ENCODE assay signal across 37 cellular contexts in genomic region chr1:79226963-79227362, GRCh38.
DNase-seq lines count a peak whose midpoint lies in the region; ATAC-seq, FAIRE-seq and TF ChIP-seq lines count a peak whose summit lies in the region.
"Had no signal": no experiment of that assay in that cellular context is flagged by ENCODE, and none has a peak within 500 bp of the region (broad histone marks: within the 10 kb centered on the region; RNA-seq: fewer than 3 reads in every experiment).

No MANE protein-coding gene starts in this region.

- no peak overlapping the region for H3K14ac ChIP-seq in trophoblast cell (ENCODE audit: low read length)

- CTCF ChIA-PET in PC-9 (lab: Charles Lee), result no interaction called here
- CTCF ChIA-PET in activated CD4-positive, alpha-beta memory T cell treated with anti-CD3 and anti-CD28 coated beads, Interleukin-2, amount 10 ng/mL, durations not matched to agents 7 days and 5 days (lab: Charles Lee), result no interaction called here

- intact Hi-C loops in PC-9 (cut with micrococcal nuclease; ENCODE audit: unreplicated experiment) (no loop called here), stomach (cut with DNase I; ENCODE audit: low total_unique reads) (no loop called here)

- TF ChIP-seq RAD21 in neural cell (conservative IDR thresholded peaks at IDR 0.05), result no peak

- H4K20me1 ChIP-seq in PC-9 (ENCODE audit: insufficient read depth), result no peaks in the 10 kb centered on the region
- no peaks in the 10 kb centered on the region for H4K20me1 ChIP-seq in neural cell (ENCODE audit: insufficient read depth)
- H4K20me1 ChIP-seq: BLaER1; BLaER1 treated with 17β-estradiol and CSF1 and Interleukin-3, amounts not matched to agents 10 nM and 100 nM had no signal

- H3K4me3 ChIP-seq in PC-9 (no peak overlapping the region), neural cell (ENCODE audit: low read length) (no peak overlapping the region), trophoblast cell (ENCODE audit: low read depth, low read length) (no peak overlapping the region), stomach (no peak overlapping the region)
- H3K4me3 ChIP-seq: A549; BLaER1; BLaER1 treated with 17β-estradiol and CSF1 and Interleukin-3, amounts not matched to agents 10 nM and 100 nM had no signal

- no peak overlapping the region for H3K4me3 Mint-ChIP-seq in neural crest cell
- no peak overlapping the region for H3K4me3 Mint-ChIP-seq in stimulated activated naive CD8-positive, alpha-beta T cell treated with anti-CD3 and anti-CD28 coated beads, Interleukin-15, amount 100 ng/mL, for 72 hours
- no peak overlapping the region for H3K4me3 Mint-ChIP-seq in activated CD4-positive, alpha-beta memory T cell treated with anti-CD3 and anti-CD28 coated beads, Interleukin-2, amount 10 ng/mL, durations not matched to agents 7 days and 5 days
- H3K4me3 Mint-ChIP-seq: B cell; CD14-positive monocyte; CD4-positive, alpha-beta memory T cell; CD4-positive, alpha-beta T cell; CD4-positive, CD25-positive, alpha-beta regulatory T cell; CD8-positive, alpha-beta memory T cell; CD8-positive, alpha-beta T cell had no signal

- H3K27me3 ChIP-seq in PC-9 (ENCODE audit: insufficient read depth, low read depth) (no peaks in the 10 kb centered on the region), neural cell (ENCODE audit: insufficient read depth, low read depth, low read length) (no peaks in the 10 kb centered on the region), trophoblast cell (ENCODE audit: insufficient read depth, low read length) (no peaks in the 10 kb centered on the region), stomach (no peaks in the 10 kb centered on the region)
- H3K27me3 ChIP-seq: BE2C; BLaER1; BLaER1 treated with 17β-estradiol and CSF1 and Interleukin-3, amounts not matched to agents 10 nM and 100 nM had no signal

- TF ChIP-seq POLR2A in stomach (IDR thresholded peaks at IDR 0.05), result no peak

- no peak overlapping the region for H3K18ac ChIP-seq in trophoblast cell (ENCODE audit: low read length)

- H3K4me1 Mint-ChIP-seq in neural crest cell, result no peaks in the 10 kb centered on the region
- H3K4me1 Mint-ChIP-seq in stimulated activated naive CD8-positive, alpha-beta T cell treated with anti-CD3 and anti-CD28 coated beads, Interleukin-15, amount 100 ng/mL, for 72 hours, result no peaks in the 10 kb centered on the region
- no peaks in the 10 kb centered on the region for H3K4me1 Mint-ChIP-seq in activated CD4-positive, alpha-beta memory T cell treated with anti-CD3 and anti-CD28 coated beads, Interleukin-2, amount 10 ng/mL, durations not matched to agents 7 days and 5 days
- H3K4me1 Mint-ChIP-seq: B cell; CD14-positive monocyte; CD4-positive, alpha-beta memory T cell; CD4-positive, CD25-positive, alpha-beta regulatory T cell; CD8-positive, alpha-beta memory T cell had no signal

- peaks cover 8% of the 10 kb centered on the region for H3K9me3 Mint-ChIP-seq in neural crest cell
- H3K9me3 Mint-ChIP-seq in stimulated activated naive CD8-positive, alpha-beta T cell treated with anti-CD3 and anti-CD28 coated beads, Interleukin-15, amount 100 ng/mL, for 72 hours, result peaks cover 7 to 9% of the 10 kb centered on the region in 2 donors
- H3K9me3 Mint-ChIP-seq in activated CD4-positive, alpha-beta memory T cell treated with anti-CD3 and anti-CD28 coated beads, Interleukin-2, amount 10 ng/mL, durations not matched to agents 7 days and 5 days, result peaks cover 2% of the 10 kb centered on the region

- H3K27me3 Mint-ChIP-seq in neural crest cell (ENCODE audit: low read depth), result no peaks in the 10 kb centered on the region
- no peaks in the 10 kb centered on the region for H3K27me3 Mint-ChIP-seq in stimulated activated naive CD8-positive, alpha-beta T cell treated with anti-CD3 and anti-CD28 coated beads, Interleukin-15, amount 100 ng/mL, for 72 hours
- H3K27me3 Mint-ChIP-seq in activated CD4-positive, alpha-beta memory T cell treated with anti-CD3 and anti-CD28 coated beads, Interleukin-2, amount 10 ng/mL, durations not matched to agents 7 days and 5 days, result no peaks in the 10 kb centered on the region
- H3K27me3 Mint-ChIP-seq: B cell; CD4-positive, alpha-beta memory T cell; CD4-positive, alpha-beta T cell; CD4-positive, CD25-positive, alpha-beta regulatory T cell; CD8-positive, alpha-beta memory T cell had no signal

- H3K27ac ChIP-seq in PC-9 (no peak overlapping the region), neural cell (ENCODE audit: low read length) (no peak overlapping the region), trophoblast cell (ENCODE audit: low read depth, low read length) (no peak overlapping the region), stomach (no peak overlapping the region)
- H3K27ac ChIP-seq: 22Rv1; A549; BLaER1; BLaER1 treated with 17β-estradiol and CSF1 and Interleukin-3, amounts not matched to agents 10 nM and 100 nM; C4-2B had no signal

- H2BK5ac ChIP-seq in trophoblast cell (ENCODE audit: low read depth, low read length, poor library complexity), result no peak overlapping the region

- H3K4ac ChIP-seq in trophoblast cell (ENCODE audit: low read depth, low read length), result no peak overlapping the region

- no peak overlapping the region for H2AK5ac ChIP-seq in trophoblast cell (ENCODE audit: low read length)

- H3K23ac ChIP-seq in trophoblast cell (ENCODE audit: low read length), result no peak overlapping the region

- H3K9ac ChIP-seq in neural cell (ENCODE audit: low read length), result no peak overlapping the region
- no peak overlapping the region for H3K9ac ChIP-seq in trophoblast cell (ENCODE audit: low read length)
- H3K9ac ChIP-seq: BLaER1; BLaER1 treated with 17β-estradiol and CSF1 and Interleukin-3, amounts not matched to agents 10 nM and 100 nM had no signal

- no TSS peak for BruUV-seq in PC-9 (replicated peaks; lab: Mats Ljungman, UMichigan)

- no peak overlapping the region for H3K4me2 ChIP-seq in PC-9
- no peak overlapping the region for H3K4me2 ChIP-seq in neural cell (ENCODE audit: low read length)
- no peak overlapping the region for H3K4me2 ChIP-seq in trophoblast cell (ENCODE audit: low read length)
- H3K4me2 ChIP-seq: A549; BLaER1; BLaER1 treated with 17β-estradiol and CSF1 and Interleukin-3, amounts not matched to agents 10 nM and 100 nM had no signal

- no peak overlapping the region for H4K12ac ChIP-seq in trophoblast cell (ENCODE audit: low read depth, low read length)

- H3K9me2 ChIP-seq in PC-9 (ENCODE audit: insufficient read depth) (no peaks in the 10 kb centered on the region), neural cell (ENCODE audit: insufficient read depth, low read length) (no peaks in the 10 kb centered on the region)

- H3K36me3 ChIP-seq in PC-9 (ENCODE audit: low read depth) (no peaks in the 10 kb centered on the region), neural cell (ENCODE audit: insufficient read depth, low read length) (no peaks in the 10 kb centered on the region), trophoblast cell (ENCODE audit: control insufficient read depth in 1 of 2, insufficient read depth in 2 of 2, low read length in 2 of 2) (peaks cover 3% of the 10 kb centered on the region in 2 experiments), stomach (no peaks in the 10 kb centered on the region)
- H3K36me3 ChIP-seq: BE2C; BLaER1; BLaER1 treated with 17β-estradiol and CSF1 and Interleukin-3, amounts not matched to agents 10 nM and 100 nM had no signal

- no peak for DNase-seq in PC-9
- no peak for DNase-seq in neural crest cell (ENCODE audit: low read depth, low spot score)
- no peak for DNase-seq in trophoblast cell
- no peak for DNase-seq in stimulated activated naive CD8-positive, alpha-beta T cell treated with anti-CD3 and anti-CD28 coated beads, Interleukin-15, amount 100 ng/mL, for 72 hours
- no peak for DNase-seq in frontal cortex (ENCODE audit: low spot score in 2 of 2)
- no peak for DNase-seq in stomach
- DNase-seq in activated CD4-positive, alpha-beta memory T cell treated with anti-CD3 and anti-CD28 coated beads, Interleukin-2, amount 10 ng/mL, durations not matched to agents 7 days and 5 days, result no peak
- DNase-seq: 8988T; ACHN; AML-193; BE2C; C1 segment of cervical spinal cord; Caco-2; Calu3; CD4-positive, alpha-beta memory T cell; CD4-positive, alpha-beta T cell; CD4-positive, CD25-positive, alpha-beta regulatory T cell; CD8-positive, alpha-beta memory T cell; CD8-positive, alpha-beta T cell; COR-L47; DMS 273 treated with DMSO at 0.1 percent for 48 hours; DMS153; DMS53; DMS79; DMS79 treated with DMSO at 0.1 percent for 48 hours; DND-41; EL had no signal

- peaks cover 16% of the 10 kb centered on the region for H3K79me1 ChIP-seq in trophoblast cell (ENCODE audit: low read length)

- H3F3A ChIP-seq in PC-9 (ENCODE audit: insufficient read depth, low read depth) (no peaks in the 10 kb centered on the region), neural cell (ENCODE audit: insufficient read depth, low read length, poor library complexity, severe bottlenecking) (peaks cover 3% of the 10 kb centered on the region)

- POLR2A ChIA-PET in PC-9 (lab: Charles Lee; ENCODE audit: unreplicated experiment), result no interaction called here
- POLR2A ChIA-PET in activated CD4-positive, alpha-beta memory T cell treated with anti-CD3 and anti-CD28 coated beads, Interleukin-2, amount 10 ng/mL, durations not matched to agents 7 days and 5 days (lab: Charles Lee), result no interaction called here

- H2AFZ ChIP-seq in PC-9, result peak overlapping the region; percentile 42; the same call in 1 of the 2 replicates
- H2AFZ ChIP-seq in neural cell (ENCODE audit: low read depth, low read length), result no peak overlapping the region
- no peak overlapping the region for H2AFZ ChIP-seq in trophoblast cell (ENCODE audit: insufficient read depth, low read length, poor library complexity)

- H3K27ac Mint-ChIP-seq in neural crest cell (ENCODE audit: unreplicated experiment), result peak overlapping the region; percentile 75
- H3K27ac Mint-ChIP-seq in stimulated activated naive CD8-positive, alpha-beta T cell treated with anti-CD3 and anti-CD28 coated beads, Interleukin-15, amount 100 ng/mL, for 72 hours, result no peak overlapping the region
- no peak overlapping the region for H3K27ac Mint-ChIP-seq in activated CD4-positive, alpha-beta memory T cell treated with anti-CD3 and anti-CD28 coated beads, Interleukin-2, amount 10 ng/mL, durations not matched to agents 7 days and 5 days
- H3K27ac Mint-ChIP-seq: B cell; CD14-positive monocyte; CD4-positive, alpha-beta memory T cell; CD4-positive, alpha-beta T cell; CD4-positive, CD25-positive, alpha-beta regulatory T cell; CD8-positive, alpha-beta memory T cell; CD8-positive, alpha-beta T cell had no signal

- TF ChIP-seq CTCF in PC-9 (conservative IDR thresholded peaks at IDR 0.05) (no peak), neural cell (IDR thresholded peaks at IDR 0.05; ENCODE audit: poor library complexity, severe bottlenecking) (no peak), neural crest cell (conservative IDR thresholded peaks at IDR 0.05) (no peak), stomach (IDR thresholded peaks at IDR 0.05) (no peak)

- no peaks in the 10 kb centered on the region for H3K36me3 Mint-ChIP-seq in neural crest cell (ENCODE audit: low read depth)
- no peaks in the 10 kb centered on the region for H3K36me3 Mint-ChIP-seq in activated CD4-positive, alpha-beta memory T cell treated with anti-CD3 and anti-CD28 coated beads, Interleukin-2, amount 10 ng/mL, durations not matched to agents 7 days and 5 days (ENCODE audit: low read depth)
- H3K36me3 Mint-ChIP-seq: CD14-positive monocyte; CD4-positive, alpha-beta memory T cell; CD4-positive, CD25-positive, alpha-beta regulatory T cell; CD8-positive, alpha-beta memory T cell; CD8-positive, alpha-beta T cell had no signal

- no CpG with 5 or more reads among the region's 2 CpGs for WGBS in trophoblast cell (ENCODE audit: extremely low coverage, insufficient coverage, insufficient read length)
- WGBS in stomach, 5 donors, result 73 to 89% (median 87%) methylated on average over 2 of the region's 2 CpGs

- peak overlapping the region; percentile 5 for H4K91ac ChIP-seq in trophoblast cell (ENCODE audit: low read depth, low read length)

- H3K4me1 ChIP-seq in PC-9 (replicated peaks; ENCODE audit: insufficient read depth) (no peaks in the 10 kb centered on the region), trophoblast cell (ENCODE audit: control insufficient read depth in 1 of 2, insufficient read depth in 2 of 2, low read length in 2 of 2) (peaks cover 2 to 5% of the 10 kb centered on the region in 2 experiments), stomach (no peaks in the 10 kb centered on the region)
- H3K4me1 ChIP-seq: A549; BE2C; BLaER1; BLaER1 treated with 17β-estradiol and CSF1 and Interleukin-3, amounts not matched to agents 10 nM and 100 nM; Caco-2 had no signal

- no peak overlapping the region for H2BK12ac ChIP-seq in trophoblast cell (ENCODE audit: low read length)

- no peaks in the 10 kb centered on the region for H3K79me2 ChIP-seq in PC-9 (ENCODE audit: low read depth)
- H3K79me2 ChIP-seq in neural cell (replicated peaks; ENCODE audit: insufficient read depth, low read length), result no peaks in the 10 kb centered on the region
- H3K79me2 ChIP-seq in trophoblast cell (ENCODE audit: control insufficient read depth, insufficient read depth, low read length, poor library complexity), result no peaks in the 10 kb centered on the region

- FAIRE-seq in frontal cortex (lab: Jason Lieb, UNC), result no peak
- FAIRE-seq: A204.1, A549, D721Med had no signal

- peak overlapping the region; percentile 60 for H4K8ac ChIP-seq in trophoblast cell (ENCODE audit: low read depth, low read length)

- peak; percentile 84 for TF ChIP-seq EP300 in neural cell (conservative IDR thresholded peaks at IDR 0.05; ENCODE audit: poor library complexity, severe bottlenecking)
- no peak for TF ChIP-seq EP300 in stomach (IDR thresholded peaks at IDR 0.05)

- H2BK120ac ChIP-seq in trophoblast cell (ENCODE audit: insufficient read depth, low read length, poor library complexity), result peak overlapping the region; percentile 33

- H3K9me3 ChIP-seq in PC-9 (ENCODE audit: insufficient read depth, low read depth) (no peaks in the 10 kb centered on the region), neural cell (ENCODE audit: low read length) (no peaks in the 10 kb centered on the region), trophoblast cell (ENCODE audit: insufficient read depth, low read depth, low read length) (peaks cover 1% of the 10 kb centered on the region), stomach (peaks cover 0 to 6% (median 0%) of the 10 kb centered on the region in 4 donors)
- H3K9me3 ChIP-seq: A549, BE2C, BLaER1, Caco-2 had no signal

- ATAC-seq in stimulated activated naive CD8-positive, alpha-beta T cell treated with anti-CD3 and anti-CD28 coated beads, Interleukin-15, amount 100 ng/mL, for 72 hours, result no peak
- ATAC-seq: A549; CD8-positive, alpha-beta T cell had no signal
